In genomic region chr10:119198438-119198837, GRCh38 we compare ENCODE assay signal across 2 cellular contexts.
TF ChIP-seq lines count a peak whose summit lies in the region.

No MANE protein-coding gene starts in this region.

TF ChIP-seq in SK-N-SH treated with all-trans-retinoic acid at 6 μM for 48 hours, 23 proteins besides CTCF, POLR2A, EP300 and RAD21:
- no peak for TF ChIP-seq TCF4 (CRISPR knock-in tag; IDR thresholded peaks at IDR 0.05; ENCODE audit: borderline replicate concordance)
- TF ChIP-seq ZNF8 (CRISPR knock-in tag; IDR thresholded peaks at IDR 0.05) = no peak
- TF ChIP-seq ZC3H10 (CRISPR knock-in tag; IDR thresholded peaks at IDR 0.05) = no peak
- TF ChIP-seq, protein P1, sequence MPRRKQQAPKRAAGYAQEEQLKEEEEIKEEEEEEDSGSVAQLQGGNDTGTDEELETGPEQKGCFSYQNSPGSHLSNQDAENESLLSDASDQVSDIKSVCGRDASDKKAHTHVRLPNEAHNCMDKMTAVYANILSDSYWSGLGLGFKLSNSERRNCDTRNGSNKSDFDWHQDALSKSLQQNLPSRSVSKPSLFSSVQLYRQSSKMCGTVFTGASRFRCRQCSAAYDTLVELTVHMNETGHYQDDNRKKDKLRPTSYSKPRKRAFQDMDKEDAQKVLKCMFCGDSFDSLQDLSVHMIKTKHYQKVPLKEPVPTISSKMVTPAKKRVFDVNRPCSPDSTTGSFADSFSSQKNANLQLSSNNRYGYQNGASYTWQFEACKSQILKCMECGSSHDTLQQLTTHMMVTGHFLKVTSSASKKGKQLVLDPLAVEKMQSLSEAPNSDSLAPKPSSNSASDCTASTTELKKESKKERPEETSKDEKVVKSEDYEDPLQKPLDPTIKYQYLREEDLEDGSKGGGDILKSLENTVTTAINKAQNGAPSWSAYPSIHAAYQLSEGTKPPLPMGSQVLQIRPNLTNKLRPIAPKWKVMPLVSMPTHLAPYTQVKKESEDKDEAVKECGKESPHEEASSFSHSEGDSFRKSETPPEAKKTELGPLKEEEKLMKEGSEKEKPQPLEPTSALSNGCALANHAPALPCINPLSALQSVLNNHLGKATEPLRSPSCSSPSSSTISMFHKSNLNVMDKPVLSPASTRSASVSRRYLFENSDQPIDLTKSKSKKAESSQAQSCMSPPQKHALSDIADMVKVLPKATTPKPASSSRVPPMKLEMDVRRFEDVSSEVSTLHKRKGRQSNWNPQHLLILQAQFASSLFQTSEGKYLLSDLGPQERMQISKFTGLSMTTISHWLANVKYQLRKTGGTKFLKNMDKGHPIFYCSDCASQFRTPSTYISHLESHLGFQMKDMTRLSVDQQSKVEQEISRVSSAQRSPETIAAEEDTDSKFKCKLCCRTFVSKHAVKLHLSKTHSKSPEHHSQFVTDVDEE (CRISPR knock-in tag; IDR thresholded peaks at IDR 0.05) = no peak
- no peak for TF ChIP-seq ISL1 (CRISPR knock-in tag; IDR thresholded peaks at IDR 0.05)
- no peak for TF ChIP-seq ESRRG (CRISPR knock-in tag; IDR thresholded peaks at IDR 0.05)
- TF ChIP-seq GLIS3 (CRISPR knock-in tag; IDR thresholded peaks at IDR 0.05) = no peak
- TF ChIP-seq, protein P2, sequence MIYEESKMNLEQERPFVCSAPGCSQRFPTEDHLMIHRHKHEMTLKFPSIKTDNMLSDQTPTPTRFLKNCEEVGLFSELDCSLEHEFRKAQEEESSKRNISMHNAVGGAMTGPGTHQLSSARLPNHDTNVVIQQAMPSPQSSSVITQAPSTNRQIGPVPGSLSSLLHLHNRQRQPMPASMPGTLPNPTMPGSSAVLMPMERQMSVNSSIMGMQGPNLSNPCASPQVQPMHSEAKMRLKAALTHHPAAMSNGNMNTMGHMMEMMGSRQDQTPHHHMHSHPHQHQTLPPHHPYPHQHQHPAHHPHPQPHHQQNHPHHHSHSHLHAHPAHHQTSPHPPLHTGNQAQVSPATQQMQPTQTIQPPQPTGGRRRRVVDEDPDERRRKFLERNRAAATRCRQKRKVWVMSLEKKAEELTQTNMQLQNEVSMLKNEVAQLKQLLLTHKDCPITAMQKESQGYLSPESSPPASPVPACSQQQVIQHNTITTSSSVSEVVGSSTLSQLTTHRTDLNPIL (CRISPR knock-in tag; IDR thresholded peaks at IDR 0.05; ENCODE audit: low read depth) = no peak
- TF ChIP-seq TOX (CRISPR knock-in tag; IDR thresholded peaks at IDR 0.05; ENCODE audit: borderline replicate concordance) = no peak

TF ChIP-seq in endothelial cell of umbilical vein, 7 proteins besides CTCF, POLR2A, EP300 and RAD21:
- TF ChIP-seq, protein P3, sequence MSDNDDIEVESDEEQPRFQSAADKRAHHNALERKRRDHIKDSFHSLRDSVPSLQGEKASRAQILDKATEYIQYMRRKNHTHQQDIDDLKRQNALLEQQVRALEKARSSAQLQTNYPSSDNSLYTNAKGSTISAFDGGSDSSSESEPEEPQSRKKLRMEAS (IDR thresholded peaks at IDR 0.05; ENCODE audit: insufficient read depth, insufficient read length) = no peak
- TF ChIP-seq FOS (IDR thresholded peaks at IDR 0.05; ENCODE audit: borderline replicate concordance, insufficient read depth, low read length) (no peak), POLR2AphosphoS5 (IDR thresholded peaks at IDR 0.05; ENCODE audit: insufficient read depth, low read depth, low read length) (no peak), MYC (IDR thresholded peaks at IDR 0.05; ENCODE audit: low read depth, low read length) (no peak), EZH2 (IDR thresholded peaks at IDR 0.05; ENCODE audit: borderline replicate concordance, low read depth, low read length, severe bottlenecking) (no peak)
